ENCODE assay signal across 1 cellular context in genomic region chr5:115571441-115571878, GRCh38.
TF ChIP-seq lines count a peak whose summit lies in the region.

No MANE protein-coding gene starts in this region.

TF ChIP-seq in H1, 55 proteins besides CTCF, POLR2A, EP300 and RAD21:
- TF ChIP-seq NRF1 (IDR thresholded peaks at IDR 0.05; ENCODE audit: low read depth, low read length) (no peak), GABPA (IDR thresholded peaks at IDR 0.05; ENCODE audit: borderline replicate concordance, insufficient read depth, low read length) (no peak), BRCA1 (IDR thresholded peaks at IDR 0.05; ENCODE audit: low read depth, low read length) (no peak), HDAC6 (IDR thresholded peaks at IDR 0.05; ENCODE audit: low read depth, low read length) (no peak), KDM5A (IDR thresholded peaks at IDR 0.05; ENCODE audit: low read length) (no peak), TAF7 (optimal IDR thresholded peaks at IDR 0.05; ENCODE audit: borderline replicate concordance, low read depth, low read length) (no peak), RFX5 (IDR thresholded peaks at IDR 0.05; ENCODE audit: borderline replicate concordance, low read depth, low read length) (no peak)
